In the genomic region with DNA sequence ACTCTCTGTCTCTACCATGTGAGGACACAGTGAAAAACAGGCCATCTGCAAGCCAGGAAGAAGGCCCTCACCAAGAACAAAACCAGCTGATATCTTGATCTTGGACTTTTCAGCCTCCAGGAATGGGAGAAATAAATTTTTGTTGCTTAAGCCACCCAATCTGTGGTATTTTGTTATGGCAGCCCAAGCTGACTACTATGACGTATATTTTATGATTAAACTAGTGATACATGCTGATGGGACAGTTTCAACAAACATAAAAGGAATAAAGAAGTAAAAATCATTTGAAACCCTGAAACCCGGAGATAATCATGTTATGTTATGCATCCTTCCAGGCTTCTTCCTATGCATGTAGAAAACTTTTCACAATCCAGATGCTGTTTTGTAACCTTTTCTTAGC, we compare ENCODE assay signal across 25 cellular contexts.
"Had no signal": no experiment of that assay in that cellular context is flagged by ENCODE, and none has a peak within 500 bp of the region (broad histone marks: within the 10 kb centered on the region; RNA-seq: fewer than 3 reads in every experiment).

No MANE protein-coding gene starts in this region.

- H3K4me3 ChIP-seq: heart right ventricle, lower lobe of right lung, thyroid gland had no signal

- H3K4me3 Mint-ChIP-seq: activated CD4-positive, alpha-beta T cell treated with anti-CD3 and anti-CD28 coated beads, Interleukin-2, amount 10 ng/mL, durations not matched to agents 7 days and 5 days; activated CD8-positive, alpha-beta memory T cell treated with anti-CD3 and anti-CD28 coated beads, Interleukin-2, amount 10 ng/mL, durations not matched to agents 7 days and 5 days; activated CD8-positive, alpha-beta T cell treated with anti-CD3 and anti-CD28 coated beads for 36 hours; activated naive CD4-positive, alpha-beta T cell treated with anti-CD3 and anti-CD28 coated beads, Interleukin-2, amount 10 ng/mL, durations not matched to agents 7 days and 5 days; brain; dendritic cell treated with granulocyte-macrophage colony-stimulating factor and Interleukin-4, amounts not matched to agents 40 ng/mL and 50 ng/mL, for 4 days; immature natural killer cell; naive thymus-derived CD8-positive, alpha-beta T cell had no signal

- H3K27me3 ChIP-seq: heart right ventricle, thyroid gland had no signal

- H3K27ac Mint-ChIP-seq: activated CD4-positive, alpha-beta T cell treated with anti-CD3 and anti-CD28 coated beads, Interleukin-2, amount 10 ng/mL, durations not matched to agents 7 days and 5 days; activated CD8-positive, alpha-beta memory T cell treated with anti-CD3 and anti-CD28 coated beads, Interleukin-2, amount 10 ng/mL, durations not matched to agents 7 days and 5 days; activated CD8-positive, alpha-beta T cell treated with anti-CD3 and anti-CD28 coated beads for 36 hours; activated naive CD4-positive, alpha-beta T cell treated with anti-CD3 and anti-CD28 coated beads, Interleukin-2, amount 10 ng/mL, durations not matched to agents 7 days and 5 days; brain; dendritic cell treated with granulocyte-macrophage colony-stimulating factor and Interleukin-4, amounts not matched to agents 40 ng/mL and 50 ng/mL, for 4 days; immature natural killer cell; progenitor cell of endocrine pancreas had no signal

- H3K4me1 ChIP-seq: lower lobe of right lung, thyroid gland had no signal

- H3K9me3 ChIP-seq: lower lobe of right lung, thyroid gland had no signal

- ATAC-seq: activated CD8-positive, alpha-beta memory T cell treated with anti-CD3 and anti-CD28 coated beads, Interleukin-2, amount 10 ng/mL, durations not matched to agents 7 days and 5 days; activated CD8-positive, alpha-beta T cell treated with anti-CD3 and anti-CD28 coated beads for 36 hours; heart right ventricle; left lobe of liver; lower lobe of right lung; naive thymus-derived CD8-positive, alpha-beta T cell; stimulated activated naive CD8-positive, alpha-beta T cell treated with anti-CD3 and anti-CD28 coated beads, Interleukin-15, Interleukin-2, amounts not matched to agents 100 U/mL and 50 U/mL, for 24 hours had no signal

- DNase-seq: activated CD4-positive, alpha-beta T cell treated with anti-CD3 and anti-CD28 coated beads, Interleukin-2, amount 10 ng/mL, durations not matched to agents 7 days and 5 days; activated CD4-positive, CD25-positive, alpha-beta regulatory T cell treated with anti-CD3 and anti-CD28 coated beads, Interleukin-2, amount 50 U/mL, for 72 hours; activated CD8-positive, alpha-beta memory T cell treated with anti-CD3 and anti-CD28 coated beads, Interleukin-2, amount 10 ng/mL, durations not matched to agents 7 days and 5 days; activated CD8-positive, alpha-beta T cell treated with anti-CD3 and anti-CD28 coated beads for 36 hours; activated effector memory CD4-positive, alpha-beta T cell treated with anti-CD3 and anti-CD28 coated beads, Interleukin-2, amount 50 U/mL, for 16 hours; activated naive CD4-positive, alpha-beta T cell treated with anti-CD3 and anti-CD28 coated beads, Interleukin-2, amount 10 ng/mL, durations not matched to agents 7 days and 5 days; activated T-cell treated with anti-CD3 and anti-CD28 coated beads for 4 hours; anterior cingulate cortex; caudate nucleus; effector CD4-positive, alpha-beta T cell; erythroblast; foreskin fibroblast; heart right ventricle; immature natural killer cell; lower lobe of right lung; naive thymus-derived CD8-positive, alpha-beta T cell; stimulated activated CD4-positive, alpha-beta T cell treated with anti-CD3 and anti-CD28 coated beads, Interleukin-4, amount 100 ng/mL, for 24 hours; stimulated activated naive CD8-positive, alpha-beta T cell treated with anti-CD3 and anti-CD28 coated beads, Interleukin-15, Interleukin-2, amounts not matched to agents 100 U/mL and 50 U/mL, for 24 hours; substantia nigra; thyroid gland had no signal

- H3K36me3 Mint-ChIP-seq: activated naive CD4-positive, alpha-beta T cell treated with anti-CD3 and anti-CD28 coated beads, Interleukin-2, amount 10 ng/mL, durations not matched to agents 7 days and 5 days; brain had no signal

- H3K4me1 Mint-ChIP-seq: activated CD4-positive, alpha-beta T cell treated with anti-CD3 and anti-CD28 coated beads, Interleukin-2, amount 10 ng/mL, durations not matched to agents 7 days and 5 days; activated CD8-positive, alpha-beta memory T cell treated with anti-CD3 and anti-CD28 coated beads, Interleukin-2, amount 10 ng/mL, durations not matched to agents 7 days and 5 days; activated naive CD4-positive, alpha-beta T cell treated with anti-CD3 and anti-CD28 coated beads, Interleukin-2, amount 10 ng/mL, durations not matched to agents 7 days and 5 days; brain; immature natural killer cell had no signal

- H3K36me3 ChIP-seq: heart right ventricle, lower lobe of right lung, thyroid gland had no signal

- H3K27ac ChIP-seq: heart right ventricle, lower lobe of right lung, thyroid gland, VCaP had no signal
